Comparison of ENCODE assay signal across 1 cellular context in the genomic region with DNA sequence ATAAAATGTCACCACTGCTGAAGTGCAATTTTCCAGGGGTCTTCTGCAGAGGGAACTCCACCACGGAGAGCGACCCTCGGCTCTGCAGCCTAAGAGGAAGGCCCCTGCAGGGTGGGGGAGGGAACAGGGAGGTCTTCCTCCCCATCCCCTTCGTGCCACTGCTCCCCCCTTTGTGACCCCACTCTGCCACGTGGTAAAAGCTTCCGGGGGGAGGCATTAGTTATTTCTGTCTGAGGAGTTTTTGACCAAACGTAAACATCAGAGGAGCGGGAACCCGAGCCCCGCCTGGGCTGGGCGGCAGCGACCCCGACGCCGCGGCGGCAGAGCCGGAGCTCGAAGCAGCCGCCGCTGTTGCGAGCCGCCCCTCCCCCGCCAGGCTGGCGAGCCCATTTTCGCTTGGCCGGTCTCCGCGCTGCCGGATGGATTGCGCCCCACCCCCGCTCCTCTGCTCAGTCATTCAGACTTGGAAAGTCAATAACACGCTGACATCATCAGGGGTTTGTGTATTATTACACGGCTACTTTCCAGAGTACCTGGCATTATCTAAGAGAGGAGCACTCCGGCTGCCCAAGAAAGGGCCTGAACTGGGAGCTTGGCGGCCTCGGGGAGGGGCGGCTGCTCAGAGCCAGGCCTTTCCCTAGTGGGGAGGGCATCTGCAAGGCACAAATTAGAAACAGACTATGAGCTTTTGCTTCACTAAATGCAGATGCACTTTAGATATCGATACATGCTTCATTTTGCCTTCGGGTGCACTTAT.
TF ChIP-seq lines count a peak whose summit lies in the region.

No MANE protein-coding gene starts in this region.

TF ChIP-seq in HepG2, 621 proteins besides CTCF, POLR2A, EP300 and RAD21 (continued from another document and continues in another):
- TF ChIP-seq ZNF646 (CRISPR knock-in tag; IDR thresholded peaks at IDR 0.05), result peak; percentile 47; the same call in 1 of the 2 replicates
- no peak for TF ChIP-seq ZNF550 (CRISPR knock-in tag; IDR thresholded peaks at IDR 0.05; ENCODE audit: borderline replicate concordance)
- no peak for TF ChIP-seq HDAC6 (IDR thresholded peaks at IDR 0.05; ENCODE audit: low read depth, low read length)
- TF ChIP-seq ZNF207 (IDR thresholded peaks at IDR 0.05; ENCODE audit: borderline replicate concordance), result no peak
- TF ChIP-seq RORA (CRISPR knock-in tag; IDR thresholded peaks at IDR 0.05), result no peak; the same call in 1 of the 2 replicates
- peak; percentile 81 for TF ChIP-seq PPARG (CRISPR knock-in tag; conservative IDR thresholded peaks at IDR 0.05)
- TF ChIP-seq HIC2 (CRISPR knock-in tag; IDR thresholded peaks at IDR 0.05; ENCODE audit: low read depth), result peak; percentile 55; the same call in 1 of the 2 replicates
- peak; percentile 94 for TF ChIP-seq MAX (IDR thresholded peaks at IDR 0.05)
- TF ChIP-seq ZNF101 (CRISPR knock-in tag; IDR thresholded peaks at IDR 0.05; ENCODE audit: borderline replicate concordance, low read depth), result peak; percentile 23; the same call in 1 of the 2 replicates
- TF ChIP-seq, protein P1, sequence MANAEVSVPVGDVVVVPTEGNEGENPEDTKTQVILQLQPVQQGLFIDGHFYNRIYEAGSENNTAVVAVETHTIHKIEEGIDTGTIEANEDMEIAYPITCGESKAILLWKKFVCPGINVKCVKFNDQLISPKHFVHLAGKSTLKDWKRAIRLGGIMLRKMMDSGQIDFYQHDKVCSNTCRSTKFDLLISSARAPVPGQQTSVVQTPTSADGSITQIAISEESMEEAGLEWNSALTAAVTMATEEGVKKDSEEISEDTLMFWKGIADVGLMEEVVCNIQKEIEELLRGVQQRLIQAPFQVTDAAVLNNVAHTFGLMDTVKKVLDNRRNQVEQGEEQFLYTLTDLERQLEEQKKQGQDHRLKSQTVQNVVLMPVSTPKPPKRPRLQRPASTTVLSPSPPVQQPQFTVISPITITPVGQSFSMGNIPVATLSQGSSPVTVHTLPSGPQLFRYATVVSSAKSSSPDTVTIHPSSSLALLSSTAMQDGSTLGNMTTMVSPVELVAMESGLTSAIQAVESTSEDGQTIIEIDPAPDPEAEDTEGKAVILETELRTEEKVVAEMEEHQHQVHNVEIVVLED (CRISPR knock-in tag; IDR thresholded peaks at IDR 0.05; ENCODE audit: borderline replicate concordance), result peak; percentile 78; the same call in 1 of the 2 replicates
- TF ChIP-seq, protein P2, sequence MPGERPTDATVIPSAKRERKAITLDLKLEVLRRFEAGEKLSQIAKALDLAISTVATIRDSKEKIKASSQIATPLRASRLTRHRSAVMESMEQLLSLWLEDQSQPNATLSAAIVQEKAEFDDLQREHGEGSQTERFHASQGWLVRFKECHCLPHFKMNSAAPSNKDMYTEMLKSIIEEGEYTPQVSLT (CRISPR knock-in tag; IDR thresholded peaks at IDR 0.05; ENCODE audit: borderline replicate concordance, low read depth), result 0 out of 2 replicates have a peak, but pooled peaks have one; percentile 73
- TF ChIP-seq SOX5 (CRISPR knock-in tag; IDR thresholded peaks at IDR 0.05; ENCODE audit: borderline replicate concordance), result peak; percentile 95
- peak; percentile 72; the same call in 1 of the 2 replicates for TF ChIP-seq FLYWCH1 (CRISPR knock-in tag; IDR thresholded peaks at IDR 0.05)
- TF ChIP-seq, protein P3, sequence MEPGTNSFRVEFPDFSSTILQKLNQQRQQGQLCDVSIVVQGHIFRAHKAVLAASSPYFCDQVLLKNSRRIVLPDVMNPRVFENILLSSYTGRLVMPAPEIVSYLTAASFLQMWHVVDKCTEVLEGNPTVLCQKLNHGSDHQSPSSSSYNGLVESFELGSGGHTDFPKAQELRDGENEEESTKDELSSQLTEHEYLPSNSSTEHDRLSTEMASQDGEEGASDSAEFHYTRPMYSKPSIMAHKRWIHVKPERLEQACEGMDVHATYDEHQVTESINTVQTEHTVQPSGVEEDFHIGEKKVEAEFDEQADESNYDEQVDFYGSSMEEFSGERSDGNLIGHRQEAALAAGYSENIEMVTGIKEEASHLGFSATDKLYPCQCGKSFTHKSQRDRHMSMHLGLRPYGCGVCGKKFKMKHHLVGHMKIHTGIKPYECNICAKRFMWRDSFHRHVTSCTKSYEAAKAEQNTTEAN (CRISPR knock-in tag; conservative IDR thresholded peaks at IDR 0.05), result peak; percentile 73; the same call in 1 of the 2 replicates
- TF ChIP-seq ZNF564 (CRISPR knock-in tag; IDR thresholded peaks at IDR 0.05), result 0 out of 2 replicates have a peak, but pooled peaks have one; percentile 68
- TF ChIP-seq CHD2 (IDR thresholded peaks at IDR 0.05; ENCODE audit: low read depth, low read length), result peak; percentile 88
- no peak for TF ChIP-seq ZNF10 (CRISPR knock-in tag; IDR thresholded peaks at IDR 0.05; ENCODE audit: borderline replicate concordance, low read depth)
- no peak for TF ChIP-seq HNRNPK (IDR thresholded peaks at IDR 0.05; ENCODE audit: low read depth, low read length, poor library complexity, severe bottlenecking)
- peak; percentile 56; the same call in 1 of the 2 replicates for TF ChIP-seq SP2 (CRISPR knock-in tag; IDR thresholded peaks at IDR 0.05)
- TF ChIP-seq ZNF614 (CRISPR knock-in tag; IDR thresholded peaks at IDR 0.05; ENCODE audit: borderline replicate concordance), result peak; percentile 90; the same call in 1 of the 2 replicates
- TF ChIP-seq, protein P4, sequence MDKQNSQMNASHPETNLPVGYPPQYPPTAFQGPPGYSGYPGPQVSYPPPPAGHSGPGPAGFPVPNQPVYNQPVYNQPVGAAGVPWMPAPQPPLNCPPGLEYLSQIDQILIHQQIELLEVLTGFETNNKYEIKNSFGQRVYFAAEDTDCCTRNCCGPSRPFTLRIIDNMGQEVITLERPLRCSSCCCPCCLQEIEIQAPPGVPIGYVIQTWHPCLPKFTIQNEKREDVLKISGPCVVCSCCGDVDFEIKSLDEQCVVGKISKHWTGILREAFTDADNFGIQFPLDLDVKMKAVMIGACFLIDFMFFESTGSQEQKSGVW (CRISPR knock-in tag; IDR thresholded peaks at IDR 0.05; ENCODE audit: borderline replicate concordance), result no peak
- TF ChIP-seq, protein P5, sequence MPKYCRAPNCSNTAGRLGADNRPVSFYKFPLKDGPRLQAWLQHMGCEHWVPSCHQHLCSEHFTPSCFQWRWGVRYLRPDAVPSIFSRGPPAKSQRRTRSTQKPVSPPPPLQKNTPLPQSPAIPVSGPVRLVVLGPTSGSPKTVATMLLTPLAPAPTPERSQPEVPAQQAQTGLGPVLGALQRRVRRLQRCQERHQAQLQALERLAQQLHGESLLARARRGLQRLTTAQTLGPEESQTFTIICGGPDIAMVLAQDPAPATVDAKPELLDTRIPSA (CRISPR knock-in tag; IDR thresholded peaks at IDR 0.05; ENCODE audit: borderline replicate concordance), result 0 out of 2 replicates have a peak, but pooled peaks have one; percentile 82
- peak; percentile 69; the same call in 1 of the 2 replicates for TF ChIP-seq SSRP1 (CRISPR knock-in tag; IDR thresholded peaks at IDR 0.05)
- peak; percentile 74; the same call in 1 of the 2 replicates for TF ChIP-seq YEATS2 (CRISPR knock-in tag; IDR thresholded peaks at IDR 0.05; ENCODE audit: borderline replicate concordance)
- TF ChIP-seq RBM22 (optimal IDR thresholded peaks at IDR 0.05; ENCODE audit: low read length), result no peak
- no peak for TF ChIP-seq AKAP8 (CRISPR knock-in tag; IDR thresholded peaks at IDR 0.05)
- peak; percentile 69; the same call in 1 of the 2 replicates for TF ChIP-seq ZNF350 (CRISPR knock-in tag; IDR thresholded peaks at IDR 0.05; ENCODE audit: borderline replicate concordance, low read depth)
- peak; percentile 68; the same call in 1 of the 2 replicates for TF ChIP-seq MTA1 (CRISPR knock-in tag; IDR thresholded peaks at IDR 0.05; ENCODE audit: borderline replicate concordance)
- peak; percentile 69 for TF ChIP-seq ZNF768 (CRISPR knock-in tag; IDR thresholded peaks at IDR 0.05)
- TF ChIP-seq KDM4B (CRISPR knock-in tag; IDR thresholded peaks at IDR 0.05), result peak; percentile 89
- TF ChIP-seq NCOA1 (CRISPR knock-in tag; IDR thresholded peaks at IDR 0.05), result peak; percentile 81; the same call in 1 of the 2 replicates
- TF ChIP-seq SAFB2 (CRISPR knock-in tag; IDR thresholded peaks at IDR 0.05; ENCODE audit: borderline replicate concordance, low read depth), result no peak; the same call in 1 of the 2 replicates
- no peak for TF ChIP-seq ZNF367 (CRISPR knock-in tag; IDR thresholded peaks at IDR 0.05; ENCODE audit: borderline replicate concordance)
- peak; percentile 93 for TF ChIP-seq AHDC1 (CRISPR knock-in tag; IDR thresholded peaks at IDR 0.05; ENCODE audit: borderline replicate concordance)
- TF ChIP-seq KLF13 (CRISPR knock-in tag; IDR thresholded peaks at IDR 0.05), result no peak
